ENCODE assay signal across 1 cellular context in the genomic region with DNA sequence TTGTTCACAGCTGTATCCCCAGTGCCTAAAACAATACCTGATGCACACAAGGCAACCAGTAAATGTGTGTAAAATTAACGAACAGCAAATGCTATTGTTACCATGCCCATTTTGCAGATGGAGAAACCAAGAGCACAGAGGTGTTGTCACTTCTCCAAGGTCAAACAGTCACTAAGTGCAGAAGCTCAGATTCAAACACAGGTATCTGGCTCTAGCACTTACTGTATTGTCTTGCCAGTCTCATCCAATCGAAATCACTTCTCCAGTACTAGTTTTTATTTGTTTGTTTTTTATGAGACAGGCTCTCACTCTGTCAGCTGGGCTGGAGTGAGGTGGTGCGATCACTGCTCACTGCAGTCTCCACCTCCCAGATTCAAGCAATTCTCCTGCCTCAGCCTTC.
A peak's percentile ranks its signal among the peaks of the same experiment; 100 is the strongest.
TF ChIP-seq lines count a peak whose summit lies in the region.

No MANE protein-coding gene starts in this region.

TF ChIP-seq in HEK293, 187 proteins besides CTCF, POLR2A, EP300 and RAD21 (continued from another document and continues in another):
- TF ChIP-seq, protein P1, sequence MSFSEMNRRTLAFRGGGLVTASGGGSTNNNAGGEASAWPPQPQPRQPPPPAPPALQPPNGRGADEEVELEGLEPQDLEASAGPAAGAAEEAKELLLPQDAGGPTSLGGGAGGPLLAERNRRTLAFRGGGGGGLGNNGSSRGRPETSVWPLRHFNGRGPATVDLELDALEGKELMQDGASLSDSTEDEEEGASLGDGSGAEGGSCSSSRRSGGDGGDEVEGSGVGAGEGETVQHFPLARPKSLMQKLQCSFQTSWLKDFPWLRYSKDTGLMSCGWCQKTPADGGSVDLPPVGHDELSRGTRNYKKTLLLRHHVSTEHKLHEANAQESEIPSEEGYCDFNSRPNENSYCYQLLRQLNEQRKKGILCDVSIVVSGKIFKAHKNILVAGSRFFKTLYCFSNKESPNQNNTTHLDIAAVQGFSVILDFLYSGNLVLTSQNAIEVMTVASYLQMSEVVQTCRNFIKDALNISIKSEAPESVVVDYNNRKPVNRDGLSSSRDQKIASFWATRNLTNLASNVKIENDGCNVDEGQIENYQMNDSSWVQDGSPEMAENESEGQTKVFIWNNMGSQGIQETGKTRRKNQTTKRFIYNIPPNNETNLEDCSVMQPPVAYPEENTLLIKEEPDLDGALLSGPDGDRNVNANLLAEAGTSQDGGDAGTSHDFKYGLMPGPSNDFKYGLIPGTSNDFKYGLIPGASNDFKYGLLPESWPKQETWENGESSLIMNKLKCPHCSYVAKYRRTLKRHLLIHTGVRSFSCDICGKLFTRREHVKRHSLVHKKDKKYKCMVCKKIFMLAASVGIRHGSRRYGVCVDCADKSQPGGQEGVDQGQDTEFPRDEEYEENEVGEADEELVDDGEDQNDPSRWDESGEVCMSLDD (tag by site-specific recombination; IDR thresholded peaks at IDR 0.05), result no peak
- TF ChIP-seq KLF8 (tag by site-specific recombination; IDR thresholded peaks at IDR 0.05), result peak; percentile 19; the same call in 1 of the 2 replicates
- TF ChIP-seq ZNF184 (tag by site-specific recombination; IDR thresholded peaks at IDR 0.05), result no peak
- TF ChIP-seq REPIN1 (tag by site-specific recombination; IDR thresholded peaks at IDR 0.05; ENCODE audit: low read depth), result no peak
- TF ChIP-seq ZNF610 (tag by site-specific recombination; IDR thresholded peaks at IDR 0.05; ENCODE audit: borderline replicate concordance), result no peak
- TF ChIP-seq SALL2 (tag by site-specific recombination; IDR thresholded peaks at IDR 0.05; ENCODE audit: borderline replicate concordance), result no peak
- TF ChIP-seq KLF9 (tag by site-specific recombination; IDR thresholded peaks at IDR 0.05; ENCODE audit: low read depth), result no peak
- no peak for TF ChIP-seq YY1 (tag by site-specific recombination; IDR thresholded peaks at IDR 0.05)
- TF ChIP-seq ZNF629 (tag by site-specific recombination; IDR thresholded peaks at IDR 0.05), result 0 out of 2 replicates have a peak, but pooled peaks have one; percentile 10
- no peak for TF ChIP-seq ZNF248 (tag by site-specific recombination; IDR thresholded peaks at IDR 0.05)
- no peak for TF ChIP-seq ZNF510 (tag by site-specific recombination; IDR thresholded peaks at IDR 0.05; ENCODE audit: insufficient replicate concordance)
- TF ChIP-seq ZNF585B (tag by site-specific recombination; IDR thresholded peaks at IDR 0.05), result no peak
- no peak for TF ChIP-seq ZNF558 (tag by site-specific recombination; IDR thresholded peaks at IDR 0.05)
- TF ChIP-seq ZNF670 (tag by site-specific recombination; IDR thresholded peaks at IDR 0.05; ENCODE audit: low read depth), result no peak
- TF ChIP-seq, protein P2, sequence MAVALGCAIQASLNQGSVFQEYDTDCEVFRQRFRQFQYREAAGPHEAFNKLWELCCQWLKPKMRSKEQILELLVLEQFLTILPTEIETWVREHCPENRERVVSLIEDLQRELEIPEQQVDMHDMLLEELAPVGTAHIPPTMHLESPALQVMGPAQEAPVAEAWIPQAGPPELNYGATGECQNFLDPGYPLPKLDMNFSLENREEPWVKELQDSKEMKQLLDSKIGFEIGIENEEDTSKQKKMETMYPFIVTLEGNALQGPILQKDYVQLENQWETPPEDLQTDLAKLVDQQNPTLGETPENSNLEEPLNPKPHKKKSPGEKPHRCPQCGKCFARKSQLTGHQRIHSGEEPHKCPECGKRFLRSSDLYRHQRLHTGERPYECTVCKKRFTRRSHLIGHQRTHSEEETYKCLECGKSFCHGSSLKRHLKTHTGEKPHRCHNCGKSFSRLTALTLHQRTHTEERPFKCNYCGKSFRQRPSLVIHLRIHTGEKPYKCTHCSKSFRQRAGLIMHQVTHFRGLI (tag by site-specific recombination; IDR thresholded peaks at IDR 0.05), result no peak
- peak; percentile 85 for TF ChIP-seq ZBTB17 (tag by site-specific recombination; IDR thresholded peaks at IDR 0.05)
- TF ChIP-seq, protein P3, sequence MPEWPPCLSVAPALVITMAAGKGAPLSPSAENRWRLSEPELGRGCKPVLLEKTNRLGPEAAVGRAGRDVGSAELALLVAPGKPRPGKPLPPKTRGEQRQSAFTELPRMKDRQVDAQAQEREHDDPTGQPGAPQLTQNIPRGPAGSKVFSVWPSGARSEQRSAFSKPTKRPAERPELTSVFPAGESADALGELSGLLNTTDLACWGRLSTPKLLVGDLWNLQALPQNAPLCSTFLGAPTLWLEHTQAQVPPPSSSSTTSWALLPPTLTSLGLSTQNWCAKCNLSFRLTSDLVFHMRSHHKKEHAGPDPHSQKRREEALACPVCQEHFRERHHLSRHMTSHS (tag by site-specific recombination; IDR thresholded peaks at IDR 0.05), result no peak
- no peak for TF ChIP-seq ZNF37A (tag by site-specific recombination; IDR thresholded peaks at IDR 0.05)
- TF ChIP-seq OVOL3 (tag by site-specific recombination; IDR thresholded peaks at IDR 0.05), result no peak
- TF ChIP-seq ZNF416 (tag by site-specific recombination; IDR thresholded peaks at IDR 0.05), result no peak
- no peak for TF ChIP-seq ZBTB48 (tag by site-specific recombination; IDR thresholded peaks at IDR 0.05)
- no peak for TF ChIP-seq ZNF311 (tag by site-specific recombination; IDR thresholded peaks at IDR 0.05; ENCODE audit: borderline replicate concordance)
- no peak for TF ChIP-seq MEIS1 (CRISPR knock-in tag; IDR thresholded peaks at IDR 0.05; ENCODE audit: borderline replicate concordance)
- no peak for TF ChIP-seq ZNF791 (tag by site-specific recombination; IDR thresholded peaks at IDR 0.05)
- TF ChIP-seq, protein P4, sequence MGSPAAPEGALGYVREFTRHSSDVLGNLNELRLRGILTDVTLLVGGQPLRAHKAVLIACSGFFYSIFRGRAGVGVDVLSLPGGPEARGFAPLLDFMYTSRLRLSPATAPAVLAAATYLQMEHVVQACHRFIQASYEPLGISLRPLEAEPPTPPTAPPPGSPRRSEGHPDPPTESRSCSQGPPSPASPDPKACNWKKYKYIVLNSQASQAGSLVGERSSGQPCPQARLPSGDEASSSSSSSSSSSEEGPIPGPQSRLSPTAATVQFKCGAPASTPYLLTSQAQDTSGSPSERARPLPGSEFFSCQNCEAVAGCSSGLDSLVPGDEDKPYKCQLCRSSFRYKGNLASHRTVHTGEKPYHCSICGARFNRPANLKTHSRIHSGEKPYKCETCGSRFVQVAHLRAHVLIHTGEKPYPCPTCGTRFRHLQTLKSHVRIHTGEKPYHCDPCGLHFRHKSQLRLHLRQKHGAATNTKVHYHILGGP (tag by site-specific recombination; IDR thresholded peaks at IDR 0.05), result no peak
- TF ChIP-seq ZNF747 (tag by site-specific recombination; IDR thresholded peaks at IDR 0.05), result 0 out of 2 replicates have a peak, but pooled peaks have one; percentile 23
- TF ChIP-seq, protein P5, sequence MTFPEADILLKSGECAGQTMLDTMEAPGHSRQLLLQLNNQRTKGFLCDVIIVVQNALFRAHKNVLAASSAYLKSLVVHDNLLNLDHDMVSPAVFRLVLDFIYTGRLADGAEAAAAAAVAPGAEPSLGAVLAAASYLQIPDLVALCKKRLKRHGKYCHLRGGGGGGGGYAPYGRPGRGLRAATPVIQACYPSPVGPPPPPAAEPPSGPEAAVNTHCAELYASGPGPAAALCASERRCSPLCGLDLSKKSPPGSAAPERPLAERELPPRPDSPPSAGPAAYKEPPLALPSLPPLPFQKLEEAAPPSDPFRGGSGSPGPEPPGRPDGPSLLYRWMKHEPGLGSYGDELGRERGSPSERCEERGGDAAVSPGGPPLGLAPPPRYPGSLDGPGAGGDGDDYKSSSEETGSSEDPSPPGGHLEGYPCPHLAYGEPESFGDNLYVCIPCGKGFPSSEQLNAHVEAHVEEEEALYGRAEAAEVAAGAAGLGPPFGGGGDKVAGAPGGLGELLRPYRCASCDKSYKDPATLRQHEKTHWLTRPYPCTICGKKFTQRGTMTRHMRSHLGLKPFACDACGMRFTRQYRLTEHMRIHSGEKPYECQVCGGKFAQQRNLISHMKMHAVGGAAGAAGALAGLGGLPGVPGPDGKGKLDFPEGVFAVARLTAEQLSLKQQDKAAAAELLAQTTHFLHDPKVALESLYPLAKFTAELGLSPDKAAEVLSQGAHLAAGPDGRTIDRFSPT (tag by site-specific recombination; IDR thresholded peaks at IDR 0.05), result no peak
- no peak for TF ChIP-seq KLF7 (tag by site-specific recombination; IDR thresholded peaks at IDR 0.05; ENCODE audit: borderline replicate concordance)
- TF ChIP-seq ZNF112 (tag by site-specific recombination; IDR thresholded peaks at IDR 0.05), result no peak
- 0 out of 2 replicates have a peak, but pooled peaks have one; percentile 2 for TF ChIP-seq ZNF211 (tag by site-specific recombination; IDR thresholded peaks at IDR 0.05; ENCODE audit: low read depth)
- TF ChIP-seq ZFP69B (tag by site-specific recombination; IDR thresholded peaks at IDR 0.05), result no peak
- TF ChIP-seq ZNF776 (tag by site-specific recombination; IDR thresholded peaks at IDR 0.05; ENCODE audit: borderline replicate concordance), result no peak
- TF ChIP-seq FEZF1 (tag by site-specific recombination; IDR thresholded peaks at IDR 0.05), result no peak
- TF ChIP-seq ZNF19 (tag by site-specific recombination; IDR thresholded peaks at IDR 0.05; ENCODE audit: low read depth), result no peak
- TF ChIP-seq, protein P6, sequence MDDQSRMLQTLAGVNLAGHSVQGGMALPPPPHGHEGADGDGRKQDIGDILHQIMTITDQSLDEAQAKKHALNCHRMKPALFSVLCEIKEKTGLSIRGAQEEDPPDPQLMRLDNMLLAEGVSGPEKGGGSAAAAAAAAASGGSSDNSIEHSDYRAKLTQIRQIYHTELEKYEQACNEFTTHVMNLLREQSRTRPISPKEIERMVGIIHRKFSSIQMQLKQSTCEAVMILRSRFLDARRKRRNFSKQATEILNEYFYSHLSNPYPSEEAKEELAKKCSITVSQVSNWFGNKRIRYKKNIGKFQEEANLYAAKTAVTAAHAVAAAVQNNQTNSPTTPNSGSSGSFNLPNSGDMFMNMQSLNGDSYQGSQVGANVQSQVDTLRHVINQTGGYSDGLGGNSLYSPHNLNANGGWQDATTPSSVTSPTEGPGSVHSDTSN (CRISPR knock-in tag; IDR thresholded peaks at IDR 0.05), result no peak
- no peak for TF ChIP-seq ZNF626 (tag by site-specific recombination; IDR thresholded peaks at IDR 0.05)
- no peak for TF ChIP-seq ZNF391 (tag by site-specific recombination; IDR thresholded peaks at IDR 0.05; ENCODE audit: borderline replicate concordance, low read depth)
- TF ChIP-seq, protein P7, sequence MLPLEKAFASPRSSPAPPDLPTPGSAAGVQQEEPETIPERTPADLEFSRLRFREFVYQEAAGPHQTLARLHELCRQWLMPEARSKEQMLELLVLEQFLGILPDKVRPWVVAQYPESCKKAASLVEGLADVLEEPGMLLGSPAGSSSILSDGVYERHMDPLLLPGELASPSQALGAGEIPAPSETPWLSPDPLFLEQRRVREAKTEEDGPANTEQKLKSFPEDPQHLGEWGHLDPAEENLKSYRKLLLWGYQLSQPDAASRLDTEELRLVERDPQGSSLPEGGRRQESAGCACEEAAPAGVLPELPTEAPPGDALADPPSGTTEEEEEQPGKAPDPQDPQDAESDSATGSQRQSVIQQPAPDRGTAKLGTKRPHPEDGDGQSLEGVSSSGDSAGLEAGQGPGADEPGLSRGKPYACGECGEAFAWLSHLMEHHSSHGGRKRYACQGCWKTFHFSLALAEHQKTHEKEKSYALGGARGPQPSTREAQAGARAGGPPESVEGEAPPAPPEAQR (tag by site-specific recombination; IDR thresholded peaks at IDR 0.05), result no peak
- TF ChIP-seq ZNF23 (tag by site-specific recombination; IDR thresholded peaks at IDR 0.05; ENCODE audit: borderline replicate concordance), result no peak
- TF ChIP-seq, protein P8, sequence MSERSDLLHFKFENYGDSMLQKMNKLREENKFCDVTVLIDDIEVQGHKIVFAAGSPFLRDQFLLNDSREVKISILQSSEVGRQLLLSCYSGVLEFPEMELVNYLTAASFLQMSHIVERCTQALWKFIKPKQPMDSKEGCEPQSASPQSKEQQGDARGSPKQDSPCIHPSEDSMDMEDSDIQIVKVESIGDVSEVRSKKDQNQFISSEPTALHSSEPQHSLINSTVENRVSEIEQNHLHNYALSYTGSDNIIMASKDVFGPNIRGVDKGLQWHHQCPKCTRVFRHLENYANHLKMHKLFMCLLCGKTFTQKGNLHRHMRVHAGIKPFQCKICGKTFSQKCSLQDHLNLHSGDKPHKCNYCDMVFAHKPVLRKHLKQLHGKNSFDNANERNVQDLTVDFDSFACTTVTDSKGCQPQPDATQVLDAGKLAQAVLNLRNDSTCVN (tag by site-specific recombination; optimal IDR thresholded peaks at IDR 0.05), result peak; percentile 10
- TF ChIP-seq ZBTB20 (tag by site-specific recombination; IDR thresholded peaks at IDR 0.05), result no peak
- no peak for TF ChIP-seq ZXDB (tag by site-specific recombination; IDR thresholded peaks at IDR 0.05)
- peak; percentile 16; the same call in 1 of the 2 replicates for TF ChIP-seq SP7 (tag by site-specific recombination; IDR thresholded peaks at IDR 0.05)
- TF ChIP-seq, protein P9, sequence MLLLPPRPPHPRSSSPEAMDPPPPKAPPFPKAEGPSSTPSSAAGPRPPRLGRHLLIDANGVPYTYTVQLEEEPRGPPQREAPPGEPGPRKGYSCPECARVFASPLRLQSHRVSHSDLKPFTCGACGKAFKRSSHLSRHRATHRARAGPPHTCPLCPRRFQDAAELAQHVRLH (tag by site-specific recombination; IDR thresholded peaks at IDR 0.05), result 0 out of 2 replicates have a peak, but pooled peaks have one; percentile 32
- TF ChIP-seq GLI4 (tag by site-specific recombination; IDR thresholded peaks at IDR 0.05), result no peak
- TF ChIP-seq, protein P10, sequence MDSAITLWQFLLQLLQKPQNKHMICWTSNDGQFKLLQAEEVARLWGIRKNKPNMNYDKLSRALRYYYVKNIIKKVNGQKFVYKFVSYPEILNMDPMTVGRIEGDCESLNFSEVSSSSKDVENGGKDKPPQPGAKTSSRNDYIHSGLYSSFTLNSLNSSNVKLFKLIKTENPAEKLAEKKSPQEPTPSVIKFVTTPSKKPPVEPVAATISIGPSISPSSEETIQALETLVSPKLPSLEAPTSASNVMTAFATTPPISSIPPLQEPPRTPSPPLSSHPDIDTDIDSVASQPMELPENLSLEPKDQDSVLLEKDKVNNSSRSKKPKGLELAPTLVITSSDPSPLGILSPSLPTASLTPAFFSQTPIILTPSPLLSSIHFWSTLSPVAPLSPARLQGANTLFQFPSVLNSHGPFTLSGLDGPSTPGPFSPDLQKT (IDR thresholded peaks at IDR 0.05; ENCODE audit: borderline replicate concordance, low read depth, low read length), result no peak
- no peak for TF ChIP-seq ZNF433 (tag by site-specific recombination; IDR thresholded peaks at IDR 0.05; ENCODE audit: low read depth)
- no peak for TF ChIP-seq ZNF777 (tag by site-specific recombination; IDR thresholded peaks at IDR 0.05; ENCODE audit: borderline replicate concordance)
- TF ChIP-seq, protein P11, sequence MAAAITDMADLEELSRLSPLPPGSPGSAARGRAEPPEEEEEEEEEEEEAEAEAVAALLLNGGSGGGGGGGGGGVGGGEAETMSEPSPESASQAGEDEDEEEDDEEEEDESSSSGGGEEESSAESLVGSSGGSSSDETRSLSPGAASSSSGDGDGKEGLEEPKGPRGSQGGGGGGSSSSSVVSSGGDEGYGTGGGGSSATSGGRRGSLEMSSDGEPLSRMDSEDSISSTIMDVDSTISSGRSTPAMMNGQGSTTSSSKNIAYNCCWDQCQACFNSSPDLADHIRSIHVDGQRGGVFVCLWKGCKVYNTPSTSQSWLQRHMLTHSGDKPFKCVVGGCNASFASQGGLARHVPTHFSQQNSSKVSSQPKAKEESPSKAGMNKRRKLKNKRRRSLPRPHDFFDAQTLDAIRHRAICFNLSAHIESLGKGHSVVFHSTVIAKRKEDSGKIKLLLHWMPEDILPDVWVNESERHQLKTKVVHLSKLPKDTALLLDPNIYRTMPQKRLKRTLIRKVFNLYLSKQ (tag by site-specific recombination; IDR thresholded peaks at IDR 0.05; ENCODE audit: borderline replicate concordance), result no peak
- TF ChIP-seq ZNF560 (tag by site-specific recombination; IDR thresholded peaks at IDR 0.05; ENCODE audit: borderline replicate concordance), result no peak
- peak; percentile 7; the same call in 1 of the 2 replicates for TF ChIP-seq KLF1 (tag by site-specific recombination; IDR thresholded peaks at IDR 0.05)
- TF ChIP-seq ZNF324 (tag by site-specific recombination; IDR thresholded peaks at IDR 0.05), result peak; percentile 84
